ENCODE assay signal across 30 cellular contexts in the genomic region with DNA sequence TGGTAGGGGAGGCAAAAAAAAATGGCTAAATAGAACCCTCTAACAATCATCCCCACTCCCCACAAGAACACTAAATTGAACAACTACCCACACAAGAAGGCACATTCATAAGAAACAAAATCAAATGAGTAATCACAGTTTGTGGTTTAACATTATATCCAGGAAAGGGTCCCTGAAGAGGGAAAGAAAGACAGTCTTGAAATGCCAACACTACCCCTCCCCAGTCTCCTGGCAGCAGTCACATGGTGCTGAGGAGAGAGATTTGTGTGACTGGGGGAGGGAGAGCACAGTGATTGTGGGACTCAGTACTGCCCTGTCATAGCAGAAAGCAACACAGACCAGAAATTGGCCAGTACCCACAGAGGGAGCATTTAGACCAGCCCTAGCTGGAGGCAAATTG.
"Had no signal": no experiment of that assay in that cellular context is flagged by ENCODE, and none has a peak within 500 bp of the region (broad histone marks: within the 10 kb centered on the region; RNA-seq: fewer than 3 reads in every experiment).

No MANE protein-coding gene starts in this region.

- H3K4me3 Mint-ChIP-seq: activated CD4-positive, alpha-beta memory T cell treated with anti-CD3 and anti-CD28 coated beads, Interleukin-2, amount 10 ng/mL, durations not matched to agents 7 days and 5 days; activated CD4-positive, alpha-beta T cell treated with anti-CD3 and anti-CD28 coated beads, Interleukin-2, amount 10 ng/mL, durations not matched to agents 7 days and 5 days; activated T-cell treated with anti-CD3 and anti-CD28 coated beads, Interleukin-2, amount 50 U/mL, for 24 hours; natural killer cell; stimulated activated memory B cell treated with anti-CD40 and anti-IgM and Interleukin-4, amounts not matched to agents 10 μg/mL and 1 μg/mL and 100 μg/mL, for 72 hours; T-helper 1 cell treated with Interleukin-12 subunit alpha and Interleukin-12 subunit beta and Interleukin-4 antibody, amounts not matched to agents 30 μg/mL and 1 μg/mL, for 36 hours; WTC11 had no signal

- H3K4me1 Mint-ChIP-seq: activated CD4-positive, alpha-beta memory T cell treated with anti-CD3 and anti-CD28 coated beads, Interleukin-2, amount 10 ng/mL, durations not matched to agents 7 days and 5 days; activated CD4-positive, alpha-beta T cell treated with anti-CD3 and anti-CD28 coated beads, Interleukin-2, amount 10 ng/mL, durations not matched to agents 7 days and 5 days; natural killer cell; stimulated activated memory B cell treated with anti-CD40 and anti-IgM and Interleukin-4, amounts not matched to agents 10 μg/mL and 1 μg/mL and 100 μg/mL, for 72 hours had no signal

- DNase-seq: activated CD4-positive, alpha-beta memory T cell treated with anti-CD3 and anti-CD28 coated beads, Interleukin-2, amount 10 ng/mL, durations not matched to agents 7 days and 5 days; activated CD4-positive, alpha-beta T cell treated with anti-CD3 and anti-CD28 coated beads for 1 hour; activated CD4-positive, alpha-beta T cell treated with anti-CD3 and anti-CD28 coated beads, Interleukin-2, amount 10 ng/mL, durations not matched to agents 7 days and 5 days; activated CD8-positive, alpha-beta memory T cell treated with anti-CD3 and anti-CD28 coated beads, Interleukin-2, amount 50 U/mL, for 48 hours; activated gamma-delta T cell; activated naive CD4-positive, alpha-beta T cell treated with anti-CD3 and anti-CD28 coated beads, Interleukin-2, amount 50 U/mL, for 16 hours; activated T-cell treated with anti-CD3 and anti-CD28 coated beads, Interleukin-2, amount 50 U/mL, for 24 hours; amygdala; dermis blood vessel endothelial cell; effector CD4-positive, alpha-beta T cell; gastrocnemius medialis; kidney; left colon; midbrain; natural killer cell; sigmoid colon; stimulated activated CD4-positive, alpha-beta T cell treated with anti-CD3 and anti-CD28 coated beads, Interleukin-1b, Interleukin-23, amount 100 ng/mL, for 48 hours; stimulated activated CD4-positive, alpha-beta T cell treated with anti-CD3 and anti-CD28 coated beads, Interleukin-4, amount 100 ng/mL, for 4 hours; stimulated activated CD8-positive, alpha-beta memory T cell treated with anti-CD3 and anti-CD28 coated beads, Interleukin-4, amount 100 ng/mL, for 48 hours; stomach; SW 1271; T-helper 9 cell; thyroid gland; upper lobe of left lung had no signal

- H3K79me2 ChIP-seq: hepatocyte had no signal

- H3K36me3 ChIP-seq: esophagus muscularis mucosa, gastrocnemius medialis, sigmoid colon, stomach, thyroid gland, upper lobe of left lung had no signal

- H3K27ac Mint-ChIP-seq: activated CD4-positive, alpha-beta memory T cell treated with anti-CD3 and anti-CD28 coated beads, Interleukin-2, amount 10 ng/mL, durations not matched to agents 7 days and 5 days; activated CD4-positive, alpha-beta T cell treated with anti-CD3 and anti-CD28 coated beads, Interleukin-2, amount 10 ng/mL, durations not matched to agents 7 days and 5 days; activated T-cell treated with anti-CD3 and anti-CD28 coated beads, Interleukin-2, amount 50 U/mL, for 24 hours; natural killer cell; stimulated activated memory B cell treated with anti-CD40 and anti-IgM and Interleukin-4, amounts not matched to agents 10 μg/mL and 1 μg/mL and 100 μg/mL, for 72 hours; T-helper 1 cell treated with Interleukin-12 subunit alpha and Interleukin-12 subunit beta and Interleukin-4 antibody, amounts not matched to agents 30 μg/mL and 1 μg/mL, for 36 hours; WTC11 had no signal

- H2AFZ ChIP-seq: hepatocyte had no signal

- H3K27me3 Mint-ChIP-seq: activated CD4-positive, alpha-beta memory T cell treated with anti-CD3 and anti-CD28 coated beads, Interleukin-2, amount 10 ng/mL, durations not matched to agents 7 days and 5 days; activated CD4-positive, alpha-beta T cell treated with anti-CD3 and anti-CD28 coated beads, Interleukin-2, amount 10 ng/mL, durations not matched to agents 7 days and 5 days; activated T-cell treated with anti-CD3 and anti-CD28 coated beads, Interleukin-2, amount 50 U/mL, for 24 hours; stimulated activated memory B cell treated with anti-CD40 and anti-IgM and Interleukin-4, amounts not matched to agents 10 μg/mL and 1 μg/mL and 100 μg/mL, for 72 hours had no signal

- H3K9me3 ChIP-seq: gastrocnemius medialis, sigmoid colon, thyroid gland, upper lobe of left lung had no signal

- H3K4me2 ChIP-seq: hepatocyte, smooth muscle cell had no signal

- H3K4me3 ChIP-seq: esophagus muscularis mucosa, gastrocnemius medialis, hepatocyte, sigmoid colon, smooth muscle cell, stomach, thyroid gland, upper lobe of left lung had no signal

- H3K27ac ChIP-seq: esophagus muscularis mucosa, gastrocnemius medialis, hepatocyte, sigmoid colon, stomach, thyroid gland, upper lobe of left lung had no signal

- H3K4me1 ChIP-seq: esophagus muscularis mucosa, gastrocnemius medialis, stomach, thyroid gland, upper lobe of left lung had no signal

- H3K27me3 ChIP-seq: esophagus muscularis mucosa, gastrocnemius medialis, hepatocyte, sigmoid colon, stomach, thyroid gland, upper lobe of left lung had no signal

- H3K36me3 Mint-ChIP-seq: stimulated activated memory B cell treated with anti-CD40 and anti-IgM and Interleukin-4, amounts not matched to agents 10 μg/mL and 1 μg/mL and 100 μg/mL, for 72 hours had no signal
